In genomic region chr2:70258532-70258875, GRCh38 we compare ENCODE assay signal across 8 cellular contexts. TPM values are rescaled to one million over a fixed set of nuclear protein-coding genes. Genes with fewer than 3 reads are reported as not detected.
DNase-seq lines count a peak whose midpoint lies in the region; ATAC-seq and TF ChIP-seq lines count a peak whose summit lies in the region.

No MANE protein-coding gene starts in this region.

- H3K4me1 ChIP-seq in foreskin keratinocyte (peaks cover 6% of the 10 kb centered on the region), neuron (ENCODE audit: insufficient read depth, low read length) (peaks cover 12% of the 10 kb centered on the region)

- peak overlapping the region; percentile 12 for H3K27ac Mint-ChIP-seq in activated B cell treated with CpG ODN at 0.5 μM for 24 hours

- TF ChIP-seq CTCF in GM12864 (IDR thresholded peaks at IDR 0.05; ENCODE audit: low read depth, low read length, missing control alignments) (no peak), activated B cell treated with CpG ODN at 0.5 μM for 24 hours (IDR thresholded peaks at IDR 0.05) (no peak), foreskin keratinocyte (conservative IDR thresholded peaks at IDR 0.05) (no peak)

- ATAC-seq in HG03108 (IDR thresholded peaks at IDR 0.05; ENCODE audit: unreplicated experiment) (peak; percentile 8), activated B cell treated with CpG ODN at 0.5 μM for 24 hours (ENCODE audit: low read depth) (no peak), foreskin keratinocyte (peak; percentile 8)

- peaks cover 34% of the 10 kb centered on the region for H3K36me3 ChIP-seq in neuron (ENCODE audit: insufficient read depth, low read length)

- peak overlapping the region; percentile 96 for H3K4me3 ChIP-seq in GM12864 (ENCODE audit: low read depth, low read length)
- peak overlapping the region; percentile 77 for H3K4me3 ChIP-seq in neuron (ENCODE audit: low read length)

- H3K27ac ChIP-seq in foreskin keratinocyte = no peak overlapping the region

- H3K27me3 ChIP-seq in foreskin keratinocyte = no peaks in the 10 kb centered on the region
- no peaks in the 10 kb centered on the region for H3K27me3 ChIP-seq in neuron (ENCODE audit: insufficient read depth, low read length)

- peak overlapping the region; percentile 93 for H3K4me3 Mint-ChIP-seq in activated B cell treated with CpG ODN at 0.5 μM for 24 hours

- POLR2A ChIA-PET in activated B cell treated with CpG ODN at 0.5 μM for 24 hours (lab: Charles Lee) = interaction anchor here (0.5 to 3.3 kb wide), 13 partner anchors 10 to 821 kb away, joined by 3 to 56 read pairs (median 5); partner anchors contain the start of genes C2orf42, FAM136A, MXD1 and NAGK

- H3K9me3 Mint-ChIP-seq in activated B cell treated with CpG ODN at 0.5 μM for 24 hours = peaks cover 2% of the 10 kb centered on the region

- DNase-seq in GM12864 (ENCODE audit: low read depth) (no peak), activated B cell treated with CpG ODN at 0.5 μM for 24 hours (no peak), foreskin keratinocyte (no peak), NOMO-1 treated with dmso at 0.1 percent for 144 hours (lab: John Stamatoyannopoulos, UW; ENCODE audit: unreplicated experiment) (no peak), OCI-M1 (lab: John Stamatoyannopoulos, UW) (no peak), NK-92 (lab: John Stamatoyannopoulos, UW; ENCODE audit: unreplicated experiment) (no peak)

- H3K27me3 Mint-ChIP-seq in activated B cell treated with CpG ODN at 0.5 μM for 24 hours = no peaks in the 10 kb centered on the region

- CTCF ChIA-PET in activated B cell treated with CpG ODN at 0.5 μM for 24 hours (lab: Charles Lee) = interaction anchor here (1.6 to 2.3 kb wide), 4 partner anchors 9 to 347 kb away, joined by 5 to 9 read pairs (median 6); no protein-coding TSS in a partner anchor

- H2AFZ ChIP-seq in neuron (ENCODE audit: low read depth, low read length) = peak overlapping the region; percentile 38

- H3K9me3 ChIP-seq in neuron (ENCODE audit: low read length) = no peaks in the 10 kb centered on the region

- H3K4me1 Mint-ChIP-seq in activated B cell treated with CpG ODN at 0.5 μM for 24 hours = peaks cover 13% of the 10 kb centered on the region

- peaks cover 24% of the 10 kb centered on the region for H3K36me3 Mint-ChIP-seq in activated B cell treated with CpG ODN at 0.5 μM for 24 hours (ENCODE audit: low read depth)

- intact Hi-C loops in activated B cell treated with CpG ODN at 0.5 μM for 24 hours (cut with micrococcal nuclease) = loop anchor here (1.0 to 2.0 kb wide), 4 partner anchors 31 to 68 kb away; partner anchors contain the start of genes C2orf42 and SNRPG

RNA-seq across cellular contexts. Expression of gene PCYOX1, which starts 0.6 kb away (rescaled TPM):
- 7.3 and 7.8 TPM in 2 replicates for total RNA-seq in activated B cell treated with CpG ODN at 0.5 μM for 24 hours
- total RNA-seq in foreskin keratinocyte = 34.8 and 35.6 TPM in 2 replicates
- polyA plus RNA-seq in foreskin keratinocyte = 12.5 and 13.8 TPM in 2 replicates

RNA-seq across cellular contexts. Expression of gene TIA1, which starts 10.1 kb away (rescaled TPM):
- total RNA-seq in activated B cell treated with CpG ODN at 0.5 μM for 24 hours (129 and 149 TPM in 2 replicates), foreskin keratinocyte (44.4 and 45.2 TPM in 2 replicates)
- 10.7 and 12.1 TPM in 2 replicates for polyA plus RNA-seq in foreskin keratinocyte

RNA-seq across cellular contexts. Expression of gene SNRPG, which starts 35.0 kb away (rescaled TPM):
- 168 and 183 TPM in 2 replicates for total RNA-seq in activated B cell treated with CpG ODN at 0.5 μM for 24 hours
- total RNA-seq in foreskin keratinocyte = 256 and 288 TPM in 2 replicates
- polyA plus RNA-seq in foreskin keratinocyte = 416 and 483 TPM in 2 replicates

RNA-seq across cellular contexts. Expression of gene FAM136A, which starts 43.4 kb away (rescaled TPM):
- 38.9 and 41.0 TPM in 2 replicates for total RNA-seq in activated B cell treated with CpG ODN at 0.5 μM for 24 hours
- 42.4 and 46.4 TPM in 2 replicates for total RNA-seq in foreskin keratinocyte
- polyA plus RNA-seq in foreskin keratinocyte = 37.8 and 45.6 TPM in 2 replicates
